ENCODE assay signal across 16 cellular contexts in genomic region chr10:8428654-8429053, GRCh38.
DNase-seq lines count a peak whose midpoint lies in the region; ATAC-seq, FAIRE-seq and TF ChIP-seq lines count a peak whose summit lies in the region.
"Had no signal": no experiment of that assay in that cellular context is flagged by ENCODE, and none has a peak within 500 bp of the region (broad histone marks: within the 10 kb centered on the region; RNA-seq: fewer than 3 reads in every experiment).

No MANE protein-coding gene starts in this region.

- no peaks in the 10 kb centered on the region for H3K27me3 Mint-ChIP-seq in activated CD4-positive, alpha-beta memory T cell treated with anti-CD3 and anti-CD28 coated beads for 36 hours
- H3K27me3 Mint-ChIP-seq: B cell had no signal

- H4K5ac ChIP-seq in H1 (ENCODE audit: insufficient read length, low read depth, low read length) = no peak overlapping the region

- TF ChIP-seq CTCF in H1 (IDR thresholded peaks at IDR 0.05; ENCODE audit: control extremely low read depth in 1 of 3, insufficient read depth in 1 of 3, low read depth in 1 of 3, low read length in 3 of 3) = no peak

- no peaks in the 10 kb centered on the region for H3K36me3 Mint-ChIP-seq in activated CD4-positive, alpha-beta memory T cell treated with anti-CD3 and anti-CD28 coated beads for 36 hours
- H3K36me3 Mint-ChIP-seq: CD8-positive, alpha-beta T cell had no signal

- peak; percentile 48 for DNase-seq in H7
- peak; percentile 15 to 48 for DNase-seq in H1 (ENCODE audit: low read depth in 1 of 2, low spot score in 2 of 2)
- DNase-seq in iPS-NIHi11 (ENCODE audit: low spot score) = peak; percentile 28
- DNase-seq in NCI-H2029 treated with DMSO at 0.1 percent for 48 hours (lab: John Stamatoyannopoulos, UW) = no peak
- no peak for DNase-seq in NCI-H1930 (lab: John Stamatoyannopoulos, UW)
- no peak for DNase-seq in activated CD4-positive, alpha-beta memory T cell treated with anti-CD3 and anti-CD28 coated beads for 36 hours
- DNase-seq: Calu3; CD8-positive, alpha-beta T cell; DMS79 treated with DMSO at 0.1 percent for 48 hours; GOT3; HCEC 1CT; KG1 had no signal

- no peaks in the 10 kb centered on the region for H4K20me1 ChIP-seq in H1 (replicated peaks in 1 of 2; ENCODE audit: control insufficient read depth in 1 of 2, insufficient read depth in 2 of 2, low read length in 2 of 2)
- H4K20me1 ChIP-seq: BLaER1 treated with 17β-estradiol and CSF1 and Interleukin-3, amounts not matched to agents 10 nM and 100 nM had no signal

- H3K4me1 ChIP-seq in H1 (replicated peaks in 1 of 4; ENCODE audit: control insufficient read depth in 3 of 4, insufficient read depth in 4 of 4, low read length in 3 of 4) = peaks cover 0 to 4% (median 3%) of the 10 kb centered on the region in 4 experiments; a peak in 3 of 7 replicates

- H3K36me3 ChIP-seq in H7 (replicated peaks; ENCODE audit: control insufficient read depth, insufficient read depth, low read length) (no peaks in the 10 kb centered on the region), H1 (ENCODE audit: control insufficient read depth in 2 of 4, insufficient read depth in 4 of 4, low read length in 3 of 4) (no peaks in the 10 kb centered on the region)
- H3K36me3 ChIP-seq: BLaER1 treated with 17β-estradiol and CSF1 and Interleukin-3, amounts not matched to agents 10 nM and 100 nM had no signal

- no peak overlapping the region for H3K56ac ChIP-seq in H1 (replicated peaks; ENCODE audit: insufficient read length, low read depth, low read length)

- TF ChIP-seq POLR2A in H1 (IDR thresholded peaks at IDR 0.05; ENCODE audit: control extremely low read depth in 1 of 2, low read depth in 2 of 2, low read length in 2 of 2) (no peak), GM18505 (IDR thresholded peaks at IDR 0.05; ENCODE audit: borderline replicate concordance, extremely low read depth, insufficient read depth, insufficient read length) (no peak)

- no peaks in the 10 kb centered on the region for H3K9me3 Mint-ChIP-seq in activated CD4-positive, alpha-beta memory T cell treated with anti-CD3 and anti-CD28 coated beads for 36 hours
- H3K9me3 Mint-ChIP-seq: CD8-positive, alpha-beta T cell had no signal

- no peaks in the 10 kb centered on the region for H3K79me2 ChIP-seq in H1 (ENCODE audit: control insufficient read depth in 1 of 2, insufficient read depth in 2 of 2, low read length in 2 of 2)

- H3K23me2 ChIP-seq in H1 (ENCODE audit: low read depth, low read length) = no peaks in the 10 kb centered on the region

- POLR2A ChIA-PET in H1 (lab: Charles Lee; ENCODE audit: partially characterized antibody) = no interaction called here
- POLR2A ChIA-PET in activated CD4-positive, alpha-beta memory T cell treated with anti-CD3 and anti-CD28 coated beads for 36 hours (lab: Charles Lee) = no interaction called here

- no peak overlapping the region for H3K14ac ChIP-seq in H1 (ENCODE audit: insufficient read length)

- TF ChIP-seq EP300 in H1 (IDR thresholded peaks at IDR 0.05; ENCODE audit: borderline replicate concordance in 1 of 2, low read depth in 2 of 2, low read length in 2 of 2) = no peak

- no peak overlapping the region for H4K91ac ChIP-seq in H1 (replicated peaks; ENCODE audit: insufficient read length, low read length)

- CTCF ChIA-PET in H1 (lab: Charles Lee; ENCODE audit: partially characterized antibody) = interaction anchor here (1.4 to 2.7 kb wide), 2 partner anchors 13 to 18 kb away, joined by 3 to 11 read pairs; no protein-coding TSS in a partner anchor
- CTCF ChIA-PET in activated CD4-positive, alpha-beta memory T cell treated with anti-CD3 and anti-CD28 coated beads for 36 hours (lab: Charles Lee) = no interaction called here

- 0 out of 4 replicates have a peak, but pooled peaks have one; percentile 12 to 16 for TF ChIP-seq RAD21 in H1 (IDR thresholded peaks at IDR 0.05 in 1 of 2, conservative IDR thresholded peaks at IDR 0.05 in 1 of 2; ENCODE audit: low read depth in 2 of 2, low read length in 2 of 2)

- H2BK20ac ChIP-seq in H1 (ENCODE audit: low read length) = no peak overlapping the region

- H4K8ac ChIP-seq in H1 (ENCODE audit: extremely low read depth, insufficient read depth, low read length) = no peak overlapping the region

- H2BK15ac ChIP-seq in H1 (ENCODE audit: low read length) = no peak overlapping the region

- peak overlapping the region; percentile 6; the same call in 1 of the 2 replicates for H2AFZ ChIP-seq in H1 (ENCODE audit: low read length)

- no peak overlapping the region for H3K4me3 Mint-ChIP-seq in activated CD4-positive, alpha-beta memory T cell treated with anti-CD3 and anti-CD28 coated beads for 36 hours
- H3K4me3 Mint-ChIP-seq: B cell; CD8-positive, alpha-beta T cell had no signal

- 50% methylated on average over 4 of the region's 4 CpGs; no CpG with 5 or more reads in 1 of the 2 experiments for WGBS in H1 (ENCODE audit: extremely low coverage in 1 of 2, insufficient coverage in 1 of 2, insufficient read length in 1 of 2, insufficient replicate concordance in 2 of 2, low coverage in 1 of 2, low lambda C conversion rate in 2 of 2, missing lambda C conversion rate in 1 of 2), 2 experiments

- H3K18ac ChIP-seq in H1 (ENCODE audit: extremely low read depth, low read length) = no peak overlapping the region

- ATAC-seq in GM18505 (IDR thresholded peaks at IDR 0.05; ENCODE audit: unreplicated experiment) = no peak
- ATAC-seq: CD8-positive, alpha-beta T cell; GM12878 had no signal

- H3K27ac ChIP-seq in H1 (ENCODE audit: low read depth, low read length) = no peak overlapping the region
- H3K27ac ChIP-seq: BLaER1 treated with 17β-estradiol and CSF1 and Interleukin-3, amounts not matched to agents 10 nM and 100 nM had no signal

- H3K4ac ChIP-seq in H1 (replicated peaks; ENCODE audit: insufficient read length, low read depth, low read length) = no peak overlapping the region

- peak; percentile 7 for FAIRE-seq in H1 (lab: Jason Lieb, UNC)
- FAIRE-seq: GM12878 had no signal

- H3K4me3 ChIP-seq in H7 (ENCODE audit: insufficient read depth, low read depth, low read length) (no peak overlapping the region), H1 (ENCODE audit: extremely low read depth in 1 of 4, insufficient read depth in 2 of 4, low read depth in 3 of 4, low read length in 4 of 4) (no peak overlapping the region)
- H3K4me3 ChIP-seq: BLaER1 treated with 17β-estradiol and CSF1 and Interleukin-3, amounts not matched to agents 10 nM and 100 nM; GM12878 had no signal

- H3K4me1 Mint-ChIP-seq in activated CD4-positive, alpha-beta memory T cell treated with anti-CD3 and anti-CD28 coated beads for 36 hours (ENCODE audit: low read depth) = peaks cover 12% of the 10 kb centered on the region
- H3K4me1 Mint-ChIP-seq: B cell had no signal

- H2AK5ac ChIP-seq in H1 (ENCODE audit: low read depth, low read length) = 0 out of 2 replicates have a peak overlapping the region, but pooled peaks have one; percentile 75

- no peak overlapping the region for H3K9ac ChIP-seq in H1 (replicated peaks in 1 of 4; ENCODE audit: extremely low read depth in 1 of 4, low read depth in 3 of 4, low read length in 3 of 4)
- H3K9ac ChIP-seq: BLaER1 treated with 17β-estradiol and CSF1 and Interleukin-3, amounts not matched to agents 10 nM and 100 nM had no signal

- H3K27ac Mint-ChIP-seq in activated CD4-positive, alpha-beta memory T cell treated with anti-CD3 and anti-CD28 coated beads for 36 hours = no peak overlapping the region
- H3K27ac Mint-ChIP-seq: B cell; CD8-positive, alpha-beta T cell had no signal

- H3K79me1 ChIP-seq in H1 (ENCODE audit: low read depth, low read length) = no peaks in the 10 kb centered on the region

- no peak overlapping the region for H2BK120ac ChIP-seq in H1 (replicated peaks; ENCODE audit: low read depth, low read length)

- no peak overlapping the region for H3K23ac ChIP-seq in H1 (ENCODE audit: insufficient read length)

- H2BK5ac ChIP-seq in H1 (ENCODE audit: low read depth, low read length) = no peak overlapping the region

- no peaks in the 10 kb centered on the region for H3K9me3 ChIP-seq in H1 (ENCODE audit: insufficient read depth in 2 of 2, low read depth in 1 of 2, low read length in 1 of 2)

- intact Hi-C loops in activated CD4-positive, alpha-beta memory T cell treated with anti-CD3 and anti-CD28 coated beads for 36 hours (cut with micrococcal nuclease) = no loop called here

- H2BK12ac ChIP-seq in H1 (ENCODE audit: low read depth, low read length) = 0 out of 2 replicates have a peak overlapping the region, but pooled peaks have one; percentile 9

- H3K27me3 ChIP-seq in H7 (ENCODE audit: control insufficient read depth, insufficient read depth, low read length) (no peaks in the 10 kb centered on the region), H1 (replicated peaks in 1 of 4; ENCODE audit: control insufficient read depth in 3 of 4, extremely low read depth in 1 of 4, insufficient read depth in 3 of 4, low read length in 3 of 4) (no peaks in the 10 kb centered on the region)
- H3K27me3 ChIP-seq: BLaER1 treated with 17β-estradiol and CSF1 and Interleukin-3, amounts not matched to agents 10 nM and 100 nM had no signal

- H3K4me2 ChIP-seq in H1 (ENCODE audit: insufficient read depth in 1 of 2, low read depth in 2 of 2, low read length in 2 of 2) = no peak overlapping the region
- H3K4me2 ChIP-seq: BLaER1 treated with 17β-estradiol and CSF1 and Interleukin-3, amounts not matched to agents 10 nM and 100 nM had no signal

TF ChIP-seq in H1, 55 proteins besides CTCF, POLR2A, EP300 and RAD21:
- TF ChIP-seq HDAC2 (IDR thresholded peaks at IDR 0.05; ENCODE audit: borderline replicate concordance in 1 of 2, low read depth in 2 of 2, low read length in 2 of 2) (0 out of 4 replicates have a peak, but pooled peaks of 1 of the 2 experiments have one; percentile 49), RNF2 (IDR thresholded peaks at IDR 0.05; ENCODE audit: borderline replicate concordance, low read depth, low read length, missing control alignments, poor library complexity, severe bottlenecking) (no peak)

Comparison
In these comparisons a context has a peak if more than half of its experiments do, and no peak if none do; other contexts are left out.
1. DNase-seq: peak in H7 (single experiment), H1 (2 of 2) and iPS-NIHi11 (single experiment); none in NCI-H2029 treated with DMSO at 0.1 percent for 48 hours (single experiment), NCI-H1930 (0 of 2) and activated CD4-positive, alpha-beta memory T cell treated with anti-CD3 and anti-CD28 coated beads for 36 hours (single experiment).